Comparison of ENCODE assay signal across 12 cellular contexts in the genomic region with DNA sequence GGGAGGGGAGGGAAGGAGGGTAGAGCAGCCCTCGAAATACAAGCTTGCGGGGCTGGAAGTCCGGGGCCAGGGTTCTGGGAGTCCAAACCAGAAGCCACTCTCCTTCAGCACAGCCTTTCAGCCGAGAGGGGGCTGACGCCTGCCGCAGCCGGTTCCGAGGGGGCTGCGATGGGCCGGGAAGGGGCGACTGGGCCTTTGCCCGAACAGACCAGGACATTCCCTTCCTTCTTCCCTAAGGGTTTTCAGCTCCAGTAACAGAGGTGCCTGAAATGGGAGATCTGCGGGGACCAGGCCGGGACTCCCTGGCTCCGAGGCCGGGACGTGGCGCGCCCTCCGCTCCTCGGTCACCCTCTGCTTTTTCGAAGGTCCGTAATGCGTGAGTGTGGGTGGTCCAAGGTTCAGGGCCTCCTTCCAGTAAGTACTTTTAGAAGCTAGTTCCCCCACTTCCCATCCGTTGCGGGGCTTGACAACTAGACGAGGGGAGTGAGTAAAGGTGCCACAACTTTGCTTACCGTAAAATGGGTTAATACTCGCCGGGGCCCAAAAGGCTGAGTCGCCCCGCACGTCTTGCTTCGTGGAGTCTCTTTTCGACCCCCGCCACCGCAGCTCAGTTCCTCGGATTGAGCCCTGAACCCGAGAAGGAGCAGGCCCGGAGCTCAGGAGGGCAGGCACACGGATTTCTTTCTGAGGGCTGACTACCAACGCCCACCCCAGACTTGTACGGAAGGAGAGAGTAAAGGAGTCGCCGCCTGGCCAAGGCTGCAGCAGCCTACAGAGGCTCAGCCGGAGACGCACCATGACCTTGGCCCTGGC. TPM values are rescaled to one million over a fixed set of nuclear protein-coding genes. Genes with fewer than 3 reads are reported as not detected.
DNase-seq lines count a peak whose midpoint lies in the region; ATAC-seq and TF ChIP-seq lines count a peak whose summit lies in the region.
"Had no signal": no experiment of that assay in that cellular context is flagged by ENCODE, and none has a peak within 500 bp of the region (broad histone marks: within the 10 kb centered on the region; RNA-seq: fewer than 3 reads in every experiment).

No MANE protein-coding gene starts in this region.

- no peaks in the 10 kb centered on the region for H3K9me3 Mint-ChIP-seq in activated T-cell treated with anti-CD3 and anti-CD28 coated beads, Interleukin-2, amount 50 U/mL, for 4 hours
- H3K9me3 Mint-ChIP-seq in activated T-helper 1 cell treated with anti-CD3 and anti-CD28 coated beads, Interleukin-12 subunit alpha, Interleukin-12 subunit beta, Interleukin-2, Interleukin-4 antibody, amounts not matched to agents 30 ng/mL and 10 ng/mL and 1 ng/mL, durations not matched to agents 14 hours and 24 hours and 36 hours: no peaks in the 10 kb centered on the region
- H3K9me3 Mint-ChIP-seq in stimulated activated naive CD8-positive, alpha-beta T cell treated with anti-CD3 and anti-CD28 coated beads, Interleukin-15, amount 100 ng/mL, for 72 hours: no peaks in the 10 kb centered on the region

- peaks cover 78% of the 10 kb centered on the region for H3K27me3 Mint-ChIP-seq in activated T-cell treated with anti-CD3 and anti-CD28 coated beads, Interleukin-2, amount 50 U/mL, for 4 hours (ENCODE audit: low read depth)
- peaks cover 81% of the 10 kb centered on the region for H3K27me3 Mint-ChIP-seq in activated T-helper 1 cell treated with anti-CD3 and anti-CD28 coated beads, Interleukin-12 subunit alpha, Interleukin-12 subunit beta, Interleukin-2, Interleukin-4 antibody, amounts not matched to agents 30 ng/mL and 10 ng/mL and 1 ng/mL, durations not matched to agents 14 hours and 24 hours and 36 hours (ENCODE audit: insufficient read depth)
- peaks cover 82% of the 10 kb centered on the region for H3K27me3 Mint-ChIP-seq in stimulated activated naive CD8-positive, alpha-beta T cell treated with anti-CD3 and anti-CD28 coated beads, Interleukin-15, amount 100 ng/mL, for 72 hours

- 7% methylated on average over 47 of the region's 47 CpGs for WGBS in liver

- H3K27me3 ChIP-seq in liver (ENCODE audit: control insufficient read depth in 4 of 4, insufficient read depth in 4 of 4, low read length in 3 of 4): peaks cover 12 to 40% (median 22%) of the 10 kb centered on the region in 4 donors

- no peak for TF ChIP-seq RAD21 in liver (IDR thresholded peaks at IDR 0.05)

- peak; percentile 9 to 38 for ATAC-seq in activated T-cell treated with anti-CD3 and anti-CD28 coated beads, Interleukin-2, amount 50 U/mL, for 4 hours
- peak; percentile 40 for ATAC-seq in stimulated activated naive CD8-positive, alpha-beta T cell treated with anti-CD3 and anti-CD28 coated beads, Interleukin-15, amount 100 ng/mL, for 72 hours
- ATAC-seq in GM21619 (IDR thresholded peaks at IDR 0.05; ENCODE audit: unreplicated experiment): no peak
- ATAC-seq in HG03135 (IDR thresholded peaks at IDR 0.05; ENCODE audit: unreplicated experiment): no peak

- peak overlapping the region; percentile 61 for H3K27ac Mint-ChIP-seq in activated T-helper 1 cell treated with anti-CD3 and anti-CD28 coated beads, Interleukin-12 subunit alpha, Interleukin-12 subunit beta, Interleukin-2, Interleukin-4 antibody, amounts not matched to agents 30 ng/mL and 10 ng/mL and 1 ng/mL, durations not matched to agents 14 hours and 24 hours and 36 hours
- peak overlapping the region in 1 of 2 donors; percentile 86 for H3K27ac Mint-ChIP-seq in stimulated activated naive CD8-positive, alpha-beta T cell treated with anti-CD3 and anti-CD28 coated beads, Interleukin-15, amount 100 ng/mL, for 72 hours

- H3K36me3 ChIP-seq in liver (ENCODE audit: control insufficient read depth in 4 of 4, insufficient read depth in 3 of 4, low read depth in 1 of 4, low read length in 3 of 4): no peaks in the 10 kb centered on the region

- H3K4me1 Mint-ChIP-seq in activated T-cell treated with anti-CD3 and anti-CD28 coated beads, Interleukin-2, amount 50 U/mL, for 4 hours (ENCODE audit: low read depth): peaks cover 38% of the 10 kb centered on the region
- H3K4me1 Mint-ChIP-seq in activated T-helper 1 cell treated with anti-CD3 and anti-CD28 coated beads, Interleukin-12 subunit alpha, Interleukin-12 subunit beta, Interleukin-2, Interleukin-4 antibody, amounts not matched to agents 30 ng/mL and 10 ng/mL and 1 ng/mL, durations not matched to agents 14 hours and 24 hours and 36 hours (ENCODE audit: low read depth): peaks cover 20% of the 10 kb centered on the region
- peaks cover 62% of the 10 kb centered on the region for H3K4me1 Mint-ChIP-seq in stimulated activated naive CD8-positive, alpha-beta T cell treated with anti-CD3 and anti-CD28 coated beads, Interleukin-15, amount 100 ng/mL, for 72 hours

- H3K4me3 Mint-ChIP-seq in activated T-cell treated with anti-CD3 and anti-CD28 coated beads, Interleukin-2, amount 50 U/mL, for 4 hours: peak overlapping the region; percentile 59
- peak overlapping the region; percentile 69 for H3K4me3 Mint-ChIP-seq in activated T-helper 1 cell treated with anti-CD3 and anti-CD28 coated beads, Interleukin-12 subunit alpha, Interleukin-12 subunit beta, Interleukin-2, Interleukin-4 antibody, amounts not matched to agents 30 ng/mL and 10 ng/mL and 1 ng/mL, durations not matched to agents 14 hours and 24 hours and 36 hours
- H3K4me3 Mint-ChIP-seq in stimulated activated naive CD8-positive, alpha-beta T cell treated with anti-CD3 and anti-CD28 coated beads, Interleukin-15, amount 100 ng/mL, for 72 hours: peak overlapping the region; percentile 81 to 86

- DNase-seq in activated T-cell treated with anti-CD3 and anti-CD28 coated beads, Interleukin-2, amount 50 U/mL, for 4 hours: no peak
- no peak for DNase-seq in activated T-cell treated with anti-CD3 and anti-CD28 coated beads for 4 hours
- DNase-seq in activated T-helper 1 cell treated with anti-CD3 and anti-CD28 coated beads, Interleukin-12 subunit alpha, Interleukin-12 subunit beta, Interleukin-2, Interleukin-4 antibody, amounts not matched to agents 30 ng/mL and 10 ng/mL and 1 ng/mL, durations not matched to agents 14 hours and 24 hours and 36 hours (ENCODE audit: low spot score): no peak
- DNase-seq in stimulated activated naive CD8-positive, alpha-beta T cell treated with anti-CD3 and anti-CD28 coated beads, Interleukin-15, amount 100 ng/mL, for 72 hours: peak; percentile 15 to 38
- no peak for DNase-seq in NK-92 treated with Interleukin-12 subunit alpha and Interleukin-12 subunit beta, amount 100 ng/mL, for 24 hours (lab: John Stamatoyannopoulos, UW)
- DNase-seq: activated CD4-positive, alpha-beta T cell treated with anti-CD3 and anti-CD28 coated beads for 1 hour; cortex of kidney; NCI-H774 had no signal

- no peak for TF ChIP-seq CTCF in liver (IDR thresholded peaks at IDR 0.05; ENCODE audit: low read depth, low read length, missing input control)

- H3K4me1 ChIP-seq in liver (ENCODE audit: control insufficient read depth in 4 of 4, insufficient read depth in 4 of 4, low read length in 3 of 4): peaks cover 10 to 22% (median 12%) of the 10 kb centered on the region in 4 donors

- no peaks in the 10 kb centered on the region for H3K36me3 Mint-ChIP-seq in activated T-cell treated with anti-CD3 and anti-CD28 coated beads, Interleukin-2, amount 50 U/mL, for 4 hours (ENCODE audit: insufficient read depth)
- H3K36me3 Mint-ChIP-seq in activated T-helper 1 cell treated with anti-CD3 and anti-CD28 coated beads, Interleukin-12 subunit alpha, Interleukin-12 subunit beta, Interleukin-2, Interleukin-4 antibody, amounts not matched to agents 30 ng/mL and 10 ng/mL and 1 ng/mL, durations not matched to agents 14 hours and 24 hours and 36 hours (ENCODE audit: low read depth): peaks cover 7% of the 10 kb centered on the region

- H3K9ac ChIP-seq in liver (ENCODE audit: low read depth in 1 of 2, low read length in 2 of 2): no peak overlapping the region

- peak overlapping the region in 2 of 3 donors; percentile 9 to 32 for H3K4me3 ChIP-seq in liver (ENCODE audit: low read depth in 1 of 3, low read length in 3 of 3)

- intact Hi-C loops in activated T-helper 1 cell treated with anti-CD3 and anti-CD28 coated beads, Interleukin-12 subunit alpha, Interleukin-12 subunit beta, Interleukin-2, Interleukin-4 antibody, amounts not matched to agents 30 ng/mL and 10 ng/mL and 1 ng/mL, durations not matched to agents 14 hours and 24 hours and 36 hours (cut with micrococcal nuclease): loop anchor here (2.0 kb wide), 2 partner anchors 92 to 508 kb away; no protein-coding TSS in a partner anchor

- H3K27ac ChIP-seq in liver (ENCODE audit: low read depth in 1 of 2, low read length in 2 of 2): no peak overlapping the region

- H3K9me3 ChIP-seq in liver (ENCODE audit: control insufficient read depth in 4 of 4, low read length in 3 of 4): peaks cover 0 to 6% (median 1%) of the 10 kb centered on the region in 4 donors

TF ChIP-seq in liver, 16 proteins besides CTCF, POLR2A, EP300 and RAD21:
- TF ChIP-seq RXRA (IDR thresholded peaks at IDR 0.05): no peak
- TF ChIP-seq, protein P1, sequence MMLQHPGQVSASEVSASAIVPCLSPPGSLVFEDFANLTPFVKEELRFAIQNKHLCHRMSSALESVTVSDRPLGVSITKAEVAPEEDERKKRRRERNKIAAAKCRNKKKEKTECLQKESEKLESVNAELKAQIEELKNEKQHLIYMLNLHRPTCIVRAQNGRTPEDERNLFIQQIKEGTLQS (IDR thresholded peaks at IDR 0.05): no peak
TF ChIP-seq in liver: peak in this region for 0.

RNA-seq across cellular contexts. Expression of a gene that starts 2.9 kb away (rescaled TPM):
- not detected for total RNA-seq in activated T-cell treated with anti-CD3 and anti-CD28 coated beads, Interleukin-2, amount 50 U/mL, for 4 hours
- total RNA-seq in activated T-helper 1 cell treated with anti-CD3 and anti-CD28 coated beads, Interleukin-12 subunit alpha, Interleukin-12 subunit beta, Interleukin-2, Interleukin-4 antibody, amounts not matched to agents 30 ng/mL and 10 ng/mL and 1 ng/mL, durations not matched to agents 14 hours and 24 hours and 36 hours: not detected in 2 replicates
- total RNA-seq in liver: not detected
- polyA plus RNA-seq in liver: not detected
- polyA plus RNA-seq: BJ had no signal

Comparison
In these comparisons a context has a peak if more than half of its experiments do, and no peak if none do; other contexts are left out.
1. ATAC-seq: peak in activated T-cell treated with anti-CD3 and anti-CD28 coated beads, Interleukin-2, amount 50 U/mL, for 4 hours (2 of 2) and stimulated activated naive CD8-positive, alpha-beta T cell treated with anti-CD3 and anti-CD28 coated beads, Interleukin-15, amount 100 ng/mL, for 72 hours (single experiment); none in GM21619 (single experiment) and HG03135 (single experiment).
2. DNase-seq: peak in stimulated activated naive CD8-positive, alpha-beta T cell treated with anti-CD3 and anti-CD28 coated beads, Interleukin-15, amount 100 ng/mL, for 72 hours (2 of 2); none in activated T-cell treated with anti-CD3 and anti-CD28 coated beads, Interleukin-2, amount 50 U/mL, for 4 hours (single experiment), activated T-cell treated with anti-CD3 and anti-CD28 coated beads for 4 hours (single experiment), activated T-helper 1 cell treated with anti-CD3 and anti-CD28 coated beads, Interleukin-12 subunit alpha, Interleukin-12 subunit beta, Interleukin-2, Interleukin-4 antibody, amounts not matched to agents 30 ng/mL and 10 ng/mL and 1 ng/mL, durations not matched to agents 14 hours and 24 hours and 36 hours (single experiment) and NK-92 treated with Interleukin-12 subunit alpha and Interleukin-12 subunit beta, amount 100 ng/mL, for 24 hours (single experiment).
3. Peak in every context shown above with its lines, with median percentiles within 50 percentile points of each other: H3K4me3 Mint-ChIP-seq.